Comparison of ENCODE assay signal across 1 cellular context in genomic region chr2:222318712-222319575, GRCh38.
TF ChIP-seq lines count a peak whose summit lies in the region.

No MANE protein-coding gene starts in this region.

TF ChIP-seq in GM12878, 131 proteins besides CTCF, POLR2A, EP300 and RAD21 (continued from another document):
- TF ChIP-seq SMARCA5 (IDR thresholded peaks at IDR 0.05) (peak; percentile 87), IKZF1 (conservative IDR thresholded peaks at IDR 0.05) (peak; percentile 88), DPF2 (IDR thresholded peaks at IDR 0.05) (0 out of 2 replicates have a peak, but pooled peaks have one; percentile 34), GATAD2B (conservative IDR thresholded peaks at IDR 0.05; ENCODE audit: low read depth) (peak; percentile 71), ELK1 (IDR thresholded peaks at IDR 0.05; ENCODE audit: low read depth, low read length) (no peak), IRF5 (IDR thresholded peaks at IDR 0.05; ENCODE audit: borderline replicate concordance) (no peak)
- TF ChIP-seq, protein P1, sequence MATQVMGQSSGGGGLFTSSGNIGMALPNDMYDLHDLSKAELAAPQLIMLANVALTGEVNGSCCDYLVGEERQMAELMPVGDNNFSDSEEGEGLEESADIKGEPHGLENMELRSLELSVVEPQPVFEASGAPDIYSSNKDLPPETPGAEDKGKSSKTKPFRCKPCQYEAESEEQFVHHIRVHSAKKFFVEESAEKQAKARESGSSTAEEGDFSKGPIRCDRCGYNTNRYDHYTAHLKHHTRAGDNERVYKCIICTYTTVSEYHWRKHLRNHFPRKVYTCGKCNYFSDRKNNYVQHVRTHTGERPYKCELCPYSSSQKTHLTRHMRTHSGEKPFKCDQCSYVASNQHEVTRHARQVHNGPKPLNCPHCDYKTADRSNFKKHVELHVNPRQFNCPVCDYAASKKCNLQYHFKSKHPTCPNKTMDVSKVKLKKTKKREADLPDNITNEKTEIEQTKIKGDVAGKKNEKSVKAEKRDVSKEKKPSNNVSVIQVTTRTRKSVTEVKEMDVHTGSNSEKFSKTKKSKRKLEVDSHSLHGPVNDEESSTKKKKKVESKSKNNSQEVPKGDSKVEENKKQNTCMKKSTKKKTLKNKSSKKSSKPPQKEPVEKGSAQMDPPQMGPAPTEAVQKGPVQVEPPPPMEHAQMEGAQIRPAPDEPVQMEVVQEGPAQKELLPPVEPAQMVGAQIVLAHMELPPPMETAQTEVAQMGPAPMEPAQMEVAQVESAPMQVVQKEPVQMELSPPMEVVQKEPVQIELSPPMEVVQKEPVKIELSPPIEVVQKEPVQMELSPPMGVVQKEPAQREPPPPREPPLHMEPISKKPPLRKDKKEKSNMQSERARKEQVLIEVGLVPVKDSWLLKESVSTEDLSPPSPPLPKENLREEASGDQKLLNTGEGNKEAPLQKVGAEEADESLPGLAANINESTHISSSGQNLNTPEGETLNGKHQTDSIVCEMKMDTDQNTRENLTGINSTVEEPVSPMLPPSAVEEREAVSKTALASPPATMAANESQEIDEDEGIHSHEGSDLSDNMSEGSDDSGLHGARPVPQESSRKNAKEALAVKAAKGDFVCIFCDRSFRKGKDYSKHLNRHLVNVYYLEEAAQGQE (IDR thresholded peaks at IDR 0.05; ENCODE audit: low read depth, low read length): no peak
